In the genomic region with DNA sequence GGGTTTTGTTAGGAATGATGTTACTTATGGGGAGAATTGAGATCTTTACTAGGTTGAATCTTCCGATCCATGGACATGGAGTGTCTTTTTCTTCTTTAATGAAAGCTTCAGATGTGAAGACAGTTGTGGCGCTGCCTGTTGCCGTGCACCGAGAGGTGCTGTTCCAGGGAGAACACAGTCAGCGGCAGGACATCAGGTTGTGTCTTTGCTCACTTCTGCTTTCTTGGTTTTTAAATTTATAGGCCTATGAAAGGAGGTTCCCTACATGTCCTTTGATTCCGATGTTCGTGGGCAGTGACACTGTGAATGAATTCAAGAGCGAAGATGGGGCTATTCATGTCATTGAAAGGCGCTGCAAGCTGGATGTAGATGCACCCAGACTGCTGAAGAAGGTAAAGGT, we compare ENCODE assay signal across 18 cellular contexts. TPM values are rescaled to one million over a fixed set of nuclear protein-coding genes. Genes with fewer than 3 reads are reported as not detected.
DNase-seq lines count a peak whose midpoint lies in the region; ATAC-seq and TF ChIP-seq lines count a peak whose summit lies in the region.
"Had no signal": no experiment of that assay in that cellular context is flagged by ENCODE, and none has a peak within 500 bp of the region (broad histone marks: within the 10 kb centered on the region; RNA-seq: fewer than 3 reads in every experiment).

No MANE protein-coding gene starts in this region.

- no peak for DNase-seq in activated CD4-positive, alpha-beta T cell treated with anti-CD3 and anti-CD28 coated beads for 36 hours
- DNase-seq in activated CD4-positive, alpha-beta T cell treated with anti-CD3 and anti-CD28 coated beads for 4 hours = no peak
- DNase-seq in NOMO-1 treated with DMSO at 0.1 percent for 48 hours (lab: John Stamatoyannopoulos, UW; ENCODE audit: unreplicated experiment) (peak; percentile 87), neural crest cell (ENCODE audit: low read depth, low spot score) (no peak), NCI-H1930 (lab: John Stamatoyannopoulos, UW) (no peak), UCSD-AML1 (lab: John Stamatoyannopoulos, UW; ENCODE audit: unreplicated experiment) (no peak), Right ventricle myocardium inferior (ENCODE audit: missing footprints) (no peak)
- no peak for DNase-seq in activated naive CD8-positive, alpha-beta T cell treated with anti-CD3 and anti-CD28 coated beads, Interleukin-2, amount 50 U/mL, for 24 hours
- DNase-seq: 8988T; BE2C; IMR-90; mucosa of descending colon; NCI-H1048; NCI-H2029 treated with DMSO at 0.1 percent for 48 hours; NCI-H345; stimulated activated CD4-positive, alpha-beta T cell treated with anti-CD3 and anti-CD28 coated beads, Interleukin-4, amount 100 ng/mL, for 24 hours had no signal

- TF ChIP-seq CTCF in neural crest cell (conservative IDR thresholded peaks at IDR 0.05) = no peak

- peaks cover 33% of the 10 kb centered on the region for H3K36me3 Mint-ChIP-seq in activated CD4-positive, alpha-beta T cell treated with anti-CD3 and anti-CD28 coated beads for 36 hours (ENCODE audit: low read depth)
- peaks cover 22% of the 10 kb centered on the region for H3K36me3 Mint-ChIP-seq in activated naive CD8-positive, alpha-beta T cell treated with anti-CD3 and anti-CD28 coated beads, Interleukin-2, amount 50 U/mL, for 24 hours (ENCODE audit: low read depth)
- peaks cover 7% of the 10 kb centered on the region for H3K36me3 Mint-ChIP-seq in neural crest cell (ENCODE audit: low read depth)

- H3K9me3 Mint-ChIP-seq in activated CD4-positive, alpha-beta T cell treated with anti-CD3 and anti-CD28 coated beads for 36 hours (ENCODE audit: low read depth) = no peaks in the 10 kb centered on the region
- no peaks in the 10 kb centered on the region for H3K9me3 Mint-ChIP-seq in activated naive CD8-positive, alpha-beta T cell treated with anti-CD3 and anti-CD28 coated beads, Interleukin-2, amount 50 U/mL, for 24 hours
- no peaks in the 10 kb centered on the region for H3K9me3 Mint-ChIP-seq in neural crest cell
- H3K9me3 Mint-ChIP-seq: activated T-helper 2 cell treated with anti-CD3 and anti-CD28 coated beads, Interferon-gamma antibody, Interleukin-2, Interleukin-4, amounts not matched to agents 10 μg/mL and 5 μg/mL and 100 μg/mL, durations not matched to agents 14 hours and 24 hours and 36 hours had no signal

- intact Hi-C loops in activated CD4-positive, alpha-beta T cell treated with anti-CD3 and anti-CD28 coated beads for 36 hours (cut with DNase I, micrococcal nuclease) = no loop called here
- intact Hi-C loops in Right ventricle myocardium inferior (cut with DNase I) = no loop called here

- CTCF ChIA-PET in activated CD4-positive, alpha-beta T cell treated with anti-CD3 and anti-CD28 coated beads for 36 hours (lab: Charles Lee) = no interaction called here

- peaks cover 24% of the 10 kb centered on the region for H3K4me1 Mint-ChIP-seq in activated CD4-positive, alpha-beta T cell treated with anti-CD3 and anti-CD28 coated beads for 36 hours
- H3K4me1 Mint-ChIP-seq in activated naive CD8-positive, alpha-beta T cell treated with anti-CD3 and anti-CD28 coated beads, Interleukin-2, amount 50 U/mL, for 24 hours = peaks cover 33% of the 10 kb centered on the region
- peaks cover 18% of the 10 kb centered on the region for H3K4me1 Mint-ChIP-seq in neural crest cell

- H3K4me3 Mint-ChIP-seq in activated CD4-positive, alpha-beta T cell treated with anti-CD3 and anti-CD28 coated beads for 36 hours = no peak overlapping the region
- no peak overlapping the region for H3K4me3 Mint-ChIP-seq in activated naive CD8-positive, alpha-beta T cell treated with anti-CD3 and anti-CD28 coated beads, Interleukin-2, amount 50 U/mL, for 24 hours
- no peak overlapping the region for H3K4me3 Mint-ChIP-seq in neural crest cell

- H3K27ac Mint-ChIP-seq in activated CD4-positive, alpha-beta T cell treated with anti-CD3 and anti-CD28 coated beads for 36 hours = peak overlapping the region; percentile 4
- peak overlapping the region; percentile 12 for H3K27ac Mint-ChIP-seq in activated naive CD8-positive, alpha-beta T cell treated with anti-CD3 and anti-CD28 coated beads, Interleukin-2, amount 50 U/mL, for 24 hours
- peak overlapping the region; percentile 22 for H3K27ac Mint-ChIP-seq in neural crest cell (ENCODE audit: unreplicated experiment)

- no peak for ATAC-seq in activated CD4-positive, alpha-beta T cell treated with anti-CD3 and anti-CD28 coated beads for 36 hours
- no peak for ATAC-seq in activated naive CD8-positive, alpha-beta T cell treated with anti-CD3 and anti-CD28 coated beads, Interleukin-2, amount 50 U/mL, for 24 hours
- no peak for ATAC-seq in Right ventricle myocardium inferior
- ATAC-seq: activated CD4-positive, CD25-positive, alpha-beta regulatory T cell treated with anti-CD3 and anti-CD28 coated beads, Interleukin-2, amount 50 U/mL, for 24 hours; mucosa of descending colon had no signal

- POLR2A ChIA-PET in activated CD4-positive, alpha-beta T cell treated with anti-CD3 and anti-CD28 coated beads for 36 hours (lab: Charles Lee) = no interaction called here

- no peaks in the 10 kb centered on the region for H3K27me3 Mint-ChIP-seq in activated CD4-positive, alpha-beta T cell treated with anti-CD3 and anti-CD28 coated beads for 36 hours
- H3K27me3 Mint-ChIP-seq in activated naive CD8-positive, alpha-beta T cell treated with anti-CD3 and anti-CD28 coated beads, Interleukin-2, amount 50 U/mL, for 24 hours = no peaks in the 10 kb centered on the region
- H3K27me3 Mint-ChIP-seq in neural crest cell (ENCODE audit: low read depth) = no peaks in the 10 kb centered on the region

RNA-seq across cellular contexts. Expression of a gene that starts 49.8 kb away (rescaled TPM):
- total RNA-seq in activated CD4-positive, alpha-beta T cell treated with anti-CD3 and anti-CD28 coated beads for 36 hours = 10 to 100 TPM; 44.2 to 67.0 TPM
- total RNA-seq in neural crest cell = 108 TPM in 2 replicates
- 65.5 TPM for total RNA-seq in Right ventricle myocardium inferior
